Comparison of ENCODE assay signal across 8 cellular contexts in genomic region chr6:30942338-30943060, GRCh38. TPM values are rescaled to one million over a fixed set of nuclear protein-coding genes. Genes with fewer than 3 reads are reported as not detected.
A peak's percentile ranks its signal among the peaks of the same experiment; 100 is the strongest.
DNase-seq lines count a peak whose midpoint lies in the region; ATAC-seq and TF ChIP-seq lines count a peak whose summit lies in the region.

No MANE protein-coding gene starts in this region.

- no peaks in the 10 kb centered on the region for H3K36me3 Mint-ChIP-seq in T-helper 2 cell treated with Interferon-gamma antibody and Interleukin-4, amounts not matched to agents 5 μg/mL and 100 μg/mL, for 36 hours (ENCODE audit: low read depth)

- ATAC-seq in right lobe of liver = peak; percentile 57 to 83 (median 68)
- ATAC-seq in HG02763 (IDR thresholded peaks at IDR 0.05; ENCODE audit: unreplicated experiment) = no peak

- no peak for TF ChIP-seq POLR2A in right lobe of liver (IDR thresholded peaks at IDR 0.05)

- no peak overlapping the region for H3K9ac ChIP-seq in colonic mucosa (ENCODE audit: low read depth in 2 of 2, low read length in 2 of 2)

- H3K36me3 ChIP-seq in colonic mucosa (no peaks in the 10 kb centered on the region), right lobe of liver (no peaks in the 10 kb centered on the region)

- peak; percentile 61 for TF ChIP-seq RAD21 in Ishikawa (IDR thresholded peaks at IDR 0.05; ENCODE audit: low read depth)

- no peaks in the 10 kb centered on the region for H3K9me3 Mint-ChIP-seq in T-helper 2 cell treated with Interferon-gamma antibody and Interleukin-4, amounts not matched to agents 5 μg/mL and 100 μg/mL, for 36 hours

- H3K4me3 ChIP-seq in AG10803 (ENCODE audit: low read length) (no peak overlapping the region), colonic mucosa (no peak overlapping the region), right lobe of liver (no peak overlapping the region)

- TF ChIP-seq CTCF in AG10803 (conservative IDR thresholded peaks at IDR 0.05; ENCODE audit: low read length) = peak; percentile 78
- no peak for TF ChIP-seq CTCF in colonic mucosa (IDR thresholded peaks at IDR 0.05)
- peak in 2 of 4 donors; percentile 13 to 24 for TF ChIP-seq CTCF in right lobe of liver (IDR thresholded peaks at IDR 0.05)

- WGBS in right lobe of liver (ENCODE audit: insufficient coverage, low coverage, low lambda C conversion rate, missing lambda C conversion rate) = 4% methylated on average over 11 of the region's 15 CpGs

- no peak for TF ChIP-seq EP300 in Ishikawa (IDR thresholded peaks at IDR 0.05; ENCODE audit: borderline replicate concordance)

- peaks cover 43% of the 10 kb centered on the region for H3K27me3 Mint-ChIP-seq in T-helper 2 cell treated with Interferon-gamma antibody and Interleukin-4, amounts not matched to agents 5 μg/mL and 100 μg/mL, for 36 hours (ENCODE audit: low read depth)

- no peak overlapping the region for H3K27ac Mint-ChIP-seq in T-helper 2 cell treated with Interferon-gamma antibody and Interleukin-4, amounts not matched to agents 5 μg/mL and 100 μg/mL, for 36 hours

- no peaks in the 10 kb centered on the region for H3K4me1 Mint-ChIP-seq in T-helper 2 cell treated with Interferon-gamma antibody and Interleukin-4, amounts not matched to agents 5 μg/mL and 100 μg/mL, for 36 hours (ENCODE audit: low read depth)

- H3K27ac ChIP-seq in colonic mucosa (no peak overlapping the region), right lobe of liver (no peak overlapping the region)

- no peaks in the 10 kb centered on the region for H3K27me3 ChIP-seq in colonic mucosa
- no peaks in the 10 kb centered on the region for H3K27me3 ChIP-seq in right lobe of liver

- H3K4me3 Mint-ChIP-seq in T-helper 2 cell treated with Interferon-gamma antibody and Interleukin-4, amounts not matched to agents 5 μg/mL and 100 μg/mL, for 36 hours = no peak overlapping the region

- H3K9me3 ChIP-seq in colonic mucosa (no peaks in the 10 kb centered on the region), right lobe of liver (no peaks in the 10 kb centered on the region)

- intact Hi-C loops in colonic mucosa (cut with DNase I) (no loop called here), right lobe of liver (cut with DNase I) (no loop called here)

- DNase-seq in AG10803 (ENCODE audit: low read depth) = peak; percentile 85
- DNase-seq in colonic mucosa = peak; percentile 79
- peak in 2 of 3 donors; percentile 57 to 58 for DNase-seq in right lobe of liver
- no peak for DNase-seq in NCI-H524 treated with DMSO at 0.1 percent for 48 hours (lab: John Stamatoyannopoulos, UW)
- no peak for DNase-seq in inferior parietal cortex (ENCODE audit: extremely low spot score)
- no peak for DNase-seq in T-helper 2 cell treated with Interferon-gamma antibody and Interleukin-4, amounts not matched to agents 5 μg/mL and 100 μg/mL, for 36 hours (ENCODE audit: low spot score)

- H3K4me1 ChIP-seq in colonic mucosa (no peaks in the 10 kb centered on the region), right lobe of liver (no peaks in the 10 kb centered on the region)

TF ChIP-seq in Ishikawa, 13 proteins besides CTCF, POLR2A, EP300 and RAD21:
- peak; percentile 95 for TF ChIP-seq TEAD4 (IDR thresholded peaks at IDR 0.05)
- TF ChIP-seq YY1 (IDR thresholded peaks at IDR 0.05; ENCODE audit: low read depth) = peak; percentile 78
- TF ChIP-seq CEBPB (IDR thresholded peaks at IDR 0.05) = no peak
- no peak for TF ChIP-seq EGR1 (IDR thresholded peaks at IDR 0.05)
- TF ChIP-seq USF1 (IDR thresholded peaks at IDR 0.05) = 0 out of 2 replicates have a peak, but pooled peaks have one; percentile 39

RNA-seq across cellular contexts. Expression of gene MUCL3, which starts 1.7 kb away (rescaled TPM):
- total RNA-seq in colonic mucosa (under 1 TPM in 1 of 2 donors, not detected in 1; 0.30 TPM), right lobe of liver (not detected)

RNA-seq across cellular contexts. Expression of gene SFTA2, which starts 10.5 kb away (rescaled TPM):
- total RNA-seq in colonic mucosa (1 to 10 TPM in 1 of 2 donors, not detected in 1; 1.3 TPM), right lobe of liver (not detected)

RNA-seq across cellular contexts. Expression of gene VARS2, which starts 28.5 kb away (rescaled TPM):
- 10 to 100 TPM; 27.5 to 55.6 TPM for total RNA-seq in colonic mucosa
- total RNA-seq in right lobe of liver = 10 to 100 TPM; 21.5 to 36.1 (median 25.9) TPM

RNA-seq across cellular contexts. Expression of gene GTF2H4, which starts 34.5 kb away (rescaled TPM):
- total RNA-seq in colonic mucosa (10 to 100 TPM; 15.8 to 25.7 TPM), right lobe of liver (10 to 100 TPM in 4 of 6 experiments, 1 to 10 TPM in 2; 3.6 to 21.1 (median 17.3) TPM)

RNA-seq across cellular contexts. Expression of gene MUC21, which starts 41.0 kb away (rescaled TPM):
- not detected for total RNA-seq in colonic mucosa
- total RNA-seq in right lobe of liver = under 1 TPM in 1 of 6 experiments, not detected in 5; 0.11 TPM

Comparison
In these comparisons a context has a peak if more than half of its experiments do, and no peak if none do; other contexts are left out.
1. DNase-seq: peak in AG10803 (single experiment), colonic mucosa (single experiment) and right lobe of liver (2 of 3); none in NCI-H524 treated with DMSO at 0.1 percent for 48 hours (single experiment), inferior parietal cortex (single experiment) and T-helper 2 cell treated with Interferon-gamma antibody and Interleukin-4, amounts not matched to agents 5 μg/mL and 100 μg/mL, for 36 hours (single experiment).